ENCODE assay signal across 1 cellular context in the genomic region with DNA sequence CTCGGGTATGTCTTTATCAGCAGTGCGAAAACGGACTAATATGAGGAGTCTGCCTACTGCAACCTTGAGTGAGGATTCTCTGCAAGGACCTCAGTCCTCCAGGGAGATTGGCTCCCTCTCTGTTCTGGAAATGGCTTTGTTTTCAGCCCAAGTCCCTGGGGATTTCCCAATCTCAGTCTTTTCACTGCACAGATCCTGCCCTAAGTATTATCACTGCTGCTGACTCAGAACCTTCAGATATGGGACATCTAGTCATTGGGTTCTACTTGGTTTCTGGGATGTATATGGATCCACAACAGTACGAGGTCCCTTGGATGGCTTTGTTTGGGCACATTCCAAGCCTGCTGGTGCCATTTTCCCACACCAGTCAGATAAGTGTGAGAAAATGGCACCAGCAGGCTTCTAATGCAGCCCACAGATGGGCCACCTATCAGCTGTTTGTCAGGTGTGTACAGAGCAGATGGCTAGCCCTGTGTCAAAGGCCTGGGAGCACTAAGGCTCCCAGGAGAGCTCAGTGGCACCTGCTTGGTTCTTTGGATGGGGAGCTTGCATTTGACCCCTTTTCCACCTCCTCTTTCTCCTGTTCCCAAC.
TF ChIP-seq lines count a peak whose summit lies in the region.

No MANE protein-coding gene starts in this region.

TF ChIP-seq in A549, 52 proteins besides CTCF, POLR2A, EP300 and RAD21 (continued from another document):
- no peak for TF ChIP-seq CHD4 (IDR thresholded peaks at IDR 0.05; ENCODE audit: borderline replicate concordance)
- TF ChIP-seq NR3C1 (IDR thresholded peaks at IDR 0.05): no peak
- TF ChIP-seq JUN (IDR thresholded peaks at IDR 0.05): no peak
- TF ChIP-seq SMC3 (IDR thresholded peaks at IDR 0.05): no peak
TF ChIP-seq in A549: peak in this region for 2.
